ENCODE assay signal across 10 cellular contexts in the genomic region with DNA sequence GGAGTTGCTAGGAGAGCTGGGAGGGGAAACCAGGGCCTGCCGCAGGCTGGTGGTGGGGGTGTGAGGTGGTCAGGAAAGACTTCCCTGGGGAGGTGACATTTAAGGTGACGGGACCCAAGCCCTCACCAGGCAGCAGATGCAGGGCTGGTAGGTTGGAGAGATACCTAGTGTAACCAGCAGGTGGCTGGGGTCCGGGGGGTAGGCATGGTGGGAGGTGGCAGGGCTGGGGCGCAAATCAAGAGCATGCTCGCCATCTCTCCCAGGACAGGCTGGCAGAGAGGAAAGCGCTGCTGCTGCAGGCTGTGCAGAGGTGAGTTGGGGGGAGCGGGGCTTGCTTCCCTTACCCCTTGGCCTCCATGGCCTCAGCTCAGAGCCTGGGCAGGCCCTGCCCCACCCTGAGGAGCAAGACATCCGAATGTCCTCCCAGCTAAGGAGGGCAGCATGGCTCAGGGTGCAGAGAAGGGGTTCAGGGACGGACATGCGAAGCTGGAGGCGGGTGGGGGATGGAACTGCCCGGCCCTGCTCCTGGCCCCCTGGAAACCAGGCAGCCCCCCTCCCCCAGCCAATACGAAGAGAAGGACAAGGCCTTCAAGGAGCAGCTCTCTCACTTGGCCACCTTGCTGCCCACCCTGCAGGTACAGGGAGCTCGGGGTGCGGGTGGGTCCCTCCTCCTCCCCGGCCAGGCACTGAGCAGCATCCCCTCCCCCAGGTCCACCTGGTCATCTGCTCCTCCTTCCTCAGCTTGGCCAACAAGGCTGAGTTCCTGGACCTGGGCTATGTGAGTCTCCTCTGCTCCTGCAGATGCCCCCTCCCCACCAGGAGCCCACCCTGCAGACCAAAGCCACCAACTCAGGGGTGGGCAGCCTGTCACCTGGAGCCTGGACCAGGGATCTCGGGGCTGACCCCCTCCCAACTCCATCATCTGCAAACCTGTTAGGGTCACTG. TPM values are rescaled to one million over a fixed set of nuclear protein-coding genes. Genes with fewer than 3 reads are reported as not detected.
A peak's percentile ranks its signal among the peaks of the same experiment; 100 is the strongest.
DNase-seq lines count a peak whose midpoint lies in the region; ATAC-seq and TF ChIP-seq lines count a peak whose summit lies in the region.
"Had no signal": no experiment of that assay in that cellular context is flagged by ENCODE, and none has a peak within 500 bp of the region (broad histone marks: within the 10 kb centered on the region; RNA-seq: fewer than 3 reads in every experiment).

No MANE protein-coding gene starts in this region.

- H3K27me3 Mint-ChIP-seq in activated CD4-positive, alpha-beta T cell treated with anti-CD3 and anti-CD28 coated beads, Interleukin-2, amount 10 ng/mL, durations not matched to agents 24 days and 14 days, result no peaks in the 10 kb centered on the region
- H3K27me3 Mint-ChIP-seq in endodermal cell (ENCODE audit: insufficient read depth), result peaks cover 41% of the 10 kb centered on the region

- ATAC-seq in PC-3, result no peak
- no peak for ATAC-seq in HG03354 (IDR thresholded peaks at IDR 0.05; ENCODE audit: poor library complexity, severe bottlenecking, unreplicated experiment)

- H3K4me2 ChIP-seq in PC-3 (ENCODE audit: low read length) (no peak overlapping the region), smooth muscle cell (peak overlapping the region; percentile 94)

- H3K36me3 Mint-ChIP-seq in activated CD4-positive, alpha-beta T cell treated with anti-CD3 and anti-CD28 coated beads, Interleukin-2, amount 10 ng/mL, durations not matched to agents 24 days and 14 days (ENCODE audit: low read depth), result peaks cover 33% of the 10 kb centered on the region
- H3K36me3 Mint-ChIP-seq in endodermal cell (ENCODE audit: low read depth), result no peaks in the 10 kb centered on the region

- CTCF ChIA-PET in PC-3 (lab: Charles Lee), result no interaction called here

- H3K27ac ChIP-seq in PC-3 (ENCODE audit: low read length), result no peak overlapping the region
- H3K27ac ChIP-seq in endodermal cell (ENCODE audit: low read depth, low read length), result no peak overlapping the region
- H3K27ac ChIP-seq in smooth muscle cell (ENCODE audit: low read depth), result no peak overlapping the region
- H3K27ac ChIP-seq in thyroid gland, result no peak overlapping the region
- H3K27ac ChIP-seq in testis, result no peak overlapping the region
- H3K27ac ChIP-seq: prostate gland had no signal

- H3K4me1 Mint-ChIP-seq in activated CD4-positive, alpha-beta T cell treated with anti-CD3 and anti-CD28 coated beads, Interleukin-2, amount 10 ng/mL, durations not matched to agents 24 days and 14 days, result peaks cover 16% of the 10 kb centered on the region
- no peaks in the 10 kb centered on the region for H3K4me1 Mint-ChIP-seq in endodermal cell

- H3F3A ChIP-seq in PC-3 (ENCODE audit: low read length, unreplicated experiment) (no peaks in the 10 kb centered on the region), smooth muscle cell (ENCODE audit: low read depth) (no peaks in the 10 kb centered on the region)

- no peaks in the 10 kb centered on the region for H3K9me2 ChIP-seq in PC-3 (replicated peaks; ENCODE audit: low read length)

- TF ChIP-seq POLR2A in thyroid gland (IDR thresholded peaks at IDR 0.05) (no peak), testis (IDR thresholded peaks at IDR 0.05) (no peak)

- peak; percentile 75 for DNase-seq in activated CD4-positive, alpha-beta T cell treated with anti-CD3 and anti-CD28 coated beads, Interleukin-2, amount 10 ng/mL, durations not matched to agents 24 days and 14 days
- DNase-seq in activated CD4-positive, alpha-beta T cell treated with anti-CD3 and anti-CD28 coated beads for 1 hour, result no peak
- DNase-seq in PC-3 (no peak), endodermal cell (peak; percentile 83), smooth muscle cell (lab: John Stamatoyannopoulos, UW; ENCODE audit: unreplicated experiment) (no peak), thyroid gland (no peak), testis (no peak)
- DNase-seq: GDM1 had no signal

- no peaks in the 10 kb centered on the region for H3K9me3 ChIP-seq in PC-3 (ENCODE audit: low read length)
- no peaks in the 10 kb centered on the region for H3K9me3 ChIP-seq in endodermal cell (ENCODE audit: control insufficient read depth, low read length)
- no peaks in the 10 kb centered on the region for H3K9me3 ChIP-seq in smooth muscle cell (replicated peaks; ENCODE audit: low read depth)
- no peaks in the 10 kb centered on the region for H3K9me3 ChIP-seq in thyroid gland
- H3K9me3 ChIP-seq in testis, result no peaks in the 10 kb centered on the region
- H3K9me3 ChIP-seq: prostate gland had no signal

- no peak overlapping the region for H3K4me3 ChIP-seq in PC-3 (ENCODE audit: low read length)
- H3K4me3 ChIP-seq in endodermal cell (ENCODE audit: low read length), result peak overlapping the region; percentile 40
- H3K4me3 ChIP-seq in smooth muscle cell, result peak overlapping the region; percentile 54
- H3K4me3 ChIP-seq in thyroid gland (replicated peaks in 1 of 3), result no peak overlapping the region
- no peak overlapping the region for H3K4me3 ChIP-seq in testis
- H3K4me3 ChIP-seq: prostate gland had no signal

- intact Hi-C loops in activated CD4-positive, alpha-beta T cell treated with anti-CD3 and anti-CD28 coated beads, Interleukin-2, amount 10 ng/mL, durations not matched to agents 24 days and 14 days (cut with micrococcal nuclease), result loop anchor here (5.0 kb wide), 3 partner anchors 182 to 392 kb away; partner anchors contain the start of genes ACOT7 and KLHL21
- intact Hi-C loops in PC-3 (cut with micrococcal nuclease) (loop anchor here (5.0 kb wide), 2 partner anchors 37 to 92 kb away; no protein-coding TSS in a partner anchor), thyroid gland (cut with DNase I) (loop anchor here (5.0 kb wide), 1 partner anchor 32 kb away; the partner anchor contains the start of gene HES3), testis (cut with DNase I; ENCODE audit: low total_unique reads) (no loop called here)

- H3K79me2 ChIP-seq in PC-3 (ENCODE audit: low read length) (peaks cover 34% of the 10 kb centered on the region), smooth muscle cell (ENCODE audit: low read depth) (no peaks in the 10 kb centered on the region)

- H3K27me3 ChIP-seq in PC-3 (ENCODE audit: low read length) (no peaks in the 10 kb centered on the region), endodermal cell (ENCODE audit: control insufficient read depth, insufficient read depth, low read length, poor library complexity, severe bottlenecking) (peaks cover 40% of the 10 kb centered on the region), smooth muscle cell (ENCODE audit: low read depth) (peaks cover 3% of the 10 kb centered on the region), thyroid gland (no peaks in the 10 kb centered on the region), testis (no peaks in the 10 kb centered on the region)

- H2AFZ ChIP-seq in PC-3 (ENCODE audit: low read length), result no peak overlapping the region
- no peak overlapping the region for H2AFZ ChIP-seq in smooth muscle cell (ENCODE audit: low read depth)

- no peak overlapping the region for H3K27ac Mint-ChIP-seq in activated CD4-positive, alpha-beta T cell treated with anti-CD3 and anti-CD28 coated beads, Interleukin-2, amount 10 ng/mL, durations not matched to agents 24 days and 14 days
- H3K27ac Mint-ChIP-seq in endodermal cell, result no peak overlapping the region

- TF ChIP-seq CTCF in PC-3 (conservative IDR thresholded peaks at IDR 0.05; ENCODE audit: low read depth, low read length) (peak; percentile 55; the same call in 1 of the 2 replicates), endodermal cell (conservative IDR thresholded peaks at IDR 0.05) (peak; percentile 44), smooth muscle cell (IDR thresholded peaks at IDR 0.05; ENCODE audit: borderline replicate concordance, insufficient read depth, poor library complexity, severe bottlenecking) (no peak), thyroid gland (IDR thresholded peaks at IDR 0.05) (no peak), testis (IDR thresholded peaks at IDR 0.05) (no peak)

- WGBS in endodermal cell (ENCODE audit: insufficient coverage in 1 of 2, insufficient read length in 1 of 2), 2 experiments, result 82 to 87% methylated on average over 5 to 17 of the region's 17 CpGs
- 86% methylated on average over 17 of the region's 17 CpGs for WGBS in smooth muscle cell (ENCODE audit: low lambda C conversion rate)
- 85 to 90% methylated on average over 12 to 17 of the region's 17 CpGs for WGBS in thyroid gland, 2 donors
- WGBS in testis, 2 donors, result 75 to 81% methylated on average over 13 to 17 of the region's 17 CpGs

- no peaks in the 10 kb centered on the region for H3K9me3 Mint-ChIP-seq in activated CD4-positive, alpha-beta T cell treated with anti-CD3 and anti-CD28 coated beads, Interleukin-2, amount 10 ng/mL, durations not matched to agents 24 days and 14 days
- H3K9me3 Mint-ChIP-seq in endodermal cell, result no peaks in the 10 kb centered on the region

- no TSS peak for BruUV-seq in PC-3 (replicated peaks; lab: Mats Ljungman, UMichigan)

- H3K4me1 ChIP-seq in PC-3 (ENCODE audit: insufficient read depth, low read length) (peaks cover 10% of the 10 kb centered on the region; the same call in 1 of the 2 replicates), endodermal cell (ENCODE audit: control insufficient read depth, insufficient read depth, low read length) (no peaks in the 10 kb centered on the region), smooth muscle cell (ENCODE audit: low read depth) (peaks cover 20% of the 10 kb centered on the region), thyroid gland (peaks cover 21 to 28% of the 10 kb centered on the region in 2 donors), testis (peaks cover 6% of the 10 kb centered on the region)
- H3K4me1 ChIP-seq: prostate gland had no signal

- POLR2A ChIA-PET in PC-3 (lab: Charles Lee; ENCODE audit: unreplicated experiment), result no interaction called here

- H4K20me1 ChIP-seq in PC-3 (ENCODE audit: low read length) (no peaks in the 10 kb centered on the region), smooth muscle cell (ENCODE audit: low read depth) (no peaks in the 10 kb centered on the region)

- H3K9ac ChIP-seq in PC-3 (ENCODE audit: low read length), result no peak overlapping the region
- no peak overlapping the region for H3K9ac ChIP-seq in endodermal cell (ENCODE audit: extremely low read depth, low read length, poor library complexity, severe bottlenecking)
- no peak overlapping the region for H3K9ac ChIP-seq in smooth muscle cell (ENCODE audit: low read depth)

- H3K36me3 ChIP-seq in PC-3 (ENCODE audit: low read depth, low read length) (peaks cover 36% of the 10 kb centered on the region), endodermal cell (ENCODE audit: control insufficient read depth, insufficient read depth, low read length) (no peaks in the 10 kb centered on the region), smooth muscle cell (ENCODE audit: low read depth) (no peaks in the 10 kb centered on the region), thyroid gland (no peaks in the 10 kb centered on the region), testis (ENCODE audit: low read depth, missing control alignments) (no peaks in the 10 kb centered on the region)
- H3K36me3 ChIP-seq: prostate gland had no signal

- peak overlapping the region; percentile 64 for H3K4me3 Mint-ChIP-seq in activated CD4-positive, alpha-beta T cell treated with anti-CD3 and anti-CD28 coated beads, Interleukin-2, amount 10 ng/mL, durations not matched to agents 24 days and 14 days
- H3K4me3 Mint-ChIP-seq in endodermal cell, result peak overlapping the region; percentile 41

RNA-seq across cellular contexts. Expression of gene RNF207, which starts 4.0 kb away (rescaled TPM):
- total RNA-seq in activated CD4-positive, alpha-beta T cell treated with anti-CD3 and anti-CD28 coated beads, Interleukin-2, amount 10 ng/mL, durations not matched to agents 24 days and 14 days, result 53.2 and 54.7 TPM in 2 replicates
- total RNA-seq in PC-3 (2014; rRNA removed) (95.4 and 128 TPM in 2 replicates), endodermal cell (1 to 10 TPM; 4.8 to 7.7 TPM), smooth muscle cell (1.8 and 4.8 TPM in 2 replicates), thyroid gland (10 to 100 TPM; 32.9 to 63.5 (median 47.0) TPM), testis (10 to 100 TPM; 13.2 to 20.1 TPM)
- polyA plus RNA-seq in endodermal cell (2013, experiment 1 of 2), result 1.7 TPM
- polyA plus RNA-seq in endodermal cell (2013, experiment 2 of 2), result 1.2 TPM
- polyA plus RNA-seq in smooth muscle cell (2.0 and 4.0 TPM in 2 replicates), testis (ENCODE audit: insufficient read depth, low read depth, low replicate concordance) (4.8 TPM)

RNA-seq across cellular contexts. Expression of gene RPL22, which starts 10.5 kb away (rescaled TPM):
- 437 and 463 TPM in 2 replicates for total RNA-seq in activated CD4-positive, alpha-beta T cell treated with anti-CD3 and anti-CD28 coated beads, Interleukin-2, amount 10 ng/mL, durations not matched to agents 24 days and 14 days
- total RNA-seq in PC-3 (2014; rRNA removed) (283 and 297 TPM in 2 replicates), endodermal cell (100 to 1,000 TPM; 409 to 481 TPM), smooth muscle cell (108 and 126 TPM in 2 replicates), thyroid gland (100 to 1,000 TPM; 154 to 230 (median 181) TPM), testis (10 to 100 TPM; 95.1 to 99.9 TPM)
- polyA plus RNA-seq in endodermal cell (2013, experiment 1 of 2), result 367 TPM
- 324 TPM for polyA plus RNA-seq in endodermal cell (2013, experiment 2 of 2)
- polyA plus RNA-seq in smooth muscle cell (108 and 117 TPM in 2 replicates), testis (ENCODE audit: insufficient read depth, low read depth, low replicate concordance) (319 TPM)

RNA-seq across cellular contexts. Expression of gene ICMT, which starts 25.8 kb away (rescaled TPM):
- total RNA-seq in activated CD4-positive, alpha-beta T cell treated with anti-CD3 and anti-CD28 coated beads, Interleukin-2, amount 10 ng/mL, durations not matched to agents 24 days and 14 days, result 67.6 and 69.4 TPM in 2 replicates
- 210 and 215 TPM in 2 replicates for total RNA-seq in PC-3 (2014; rRNA removed)
- total RNA-seq in endodermal cell, result 10 to 100 TPM; 75.9 to 80.3 TPM
- 54.4 TPM for polyA plus RNA-seq in endodermal cell (2013, experiment 1 of 2)
- 52.1 TPM for polyA plus RNA-seq in endodermal cell (2013, experiment 2 of 2)
- total RNA-seq in smooth muscle cell, result 55.1 and 66.8 TPM in 2 replicates
- 34.7 and 36.6 TPM in 2 replicates for polyA plus RNA-seq in smooth muscle cell
- 10 to 100 TPM; 66.2 to 86.2 (median 78.1) TPM for total RNA-seq in thyroid gland
- 10 to 100 TPM; 33.0 to 36.5 TPM for total RNA-seq in testis
- 26.7 TPM for polyA plus RNA-seq in testis (ENCODE audit: insufficient read depth, low read depth, low replicate concordance)

RNA-seq across cellular contexts. Expression of gene CHD5, which starts 29.8 kb away (rescaled TPM):
- total RNA-seq in activated CD4-positive, alpha-beta T cell treated with anti-CD3 and anti-CD28 coated beads, Interleukin-2, amount 10 ng/mL, durations not matched to agents 24 days and 14 days, result 0.59 and 0.63 TPM in 2 replicates
- total RNA-seq in PC-3 (2014; rRNA removed) (0.55 and 2.8 TPM in 2 replicates), endodermal cell (under 1 TPM; 0.40 to 0.69 TPM), smooth muscle cell (0.40 TPM in 2 replicates), thyroid gland (under 1 TPM; 0.15 to 0.94 (median 0.26) TPM), testis (10 to 100 TPM; 42.1 to 63.1 TPM)
- polyA plus RNA-seq in endodermal cell (2013, experiment 1 of 2), result 0.36 TPM
- 0.46 TPM for polyA plus RNA-seq in endodermal cell (2013, experiment 2 of 2)
- polyA plus RNA-seq in smooth muscle cell (not detected in 2 replicates), testis (ENCODE audit: insufficient read depth, low read depth, low replicate concordance) (67.5 TPM)

RNA-seq across cellular contexts. Expression of gene HES3, which starts 34.0 kb away (rescaled TPM):
- total RNA-seq in activated CD4-positive, alpha-beta T cell treated with anti-CD3 and anti-CD28 coated beads, Interleukin-2, amount 10 ng/mL, durations not matched to agents 24 days and 14 days, result not detected in 2 replicates
- total RNA-seq in PC-3 (2014; rRNA removed) (not detected in 2 replicates), endodermal cell (1 to 10 TPM in 1 of 2 donors, not detected in 1; 2.7 TPM), smooth muscle cell (not detected in 2 replicates), thyroid gland (not detected), testis (not detected)
- 6.6 TPM for polyA plus RNA-seq in endodermal cell (2013, experiment 1 of 2)
- polyA plus RNA-seq in endodermal cell (2013, experiment 2 of 2), result 2.8 TPM
- polyA plus RNA-seq in smooth muscle cell (not detected in 2 replicates), testis (ENCODE audit: insufficient read depth, low read depth, low replicate concordance) (not detected)
- total RNA-seq: prostate gland had no signal

Comparison
In these comparisons a context has a peak if more than half of its experiments do, and no peak if none do; other contexts are left out.
1. DNase-seq: peak in activated CD4-positive, alpha-beta T cell treated with anti-CD3 and anti-CD28 coated beads, Interleukin-2, amount 10 ng/mL, durations not matched to agents 24 days and 14 days (single experiment) and endodermal cell (single experiment); none in activated CD4-positive, alpha-beta T cell treated with anti-CD3 and anti-CD28 coated beads for 1 hour (single experiment), PC-3 (single experiment), smooth muscle cell (single experiment), thyroid gland (0 of 2) and testis (single experiment).
2. H3K4me3 ChIP-seq: peak in endodermal cell (single experiment) and smooth muscle cell (single experiment); none in PC-3 (single experiment), thyroid gland (0 of 3) and testis (0 of 2).
3. CTCF ChIP-seq: peak in PC-3 (single experiment) and endodermal cell (single experiment); none in smooth muscle cell (single experiment), thyroid gland (0 of 6) and testis (0 of 3).